Comparison of ENCODE assay signal across 4 cellular contexts in the genomic region with DNA sequence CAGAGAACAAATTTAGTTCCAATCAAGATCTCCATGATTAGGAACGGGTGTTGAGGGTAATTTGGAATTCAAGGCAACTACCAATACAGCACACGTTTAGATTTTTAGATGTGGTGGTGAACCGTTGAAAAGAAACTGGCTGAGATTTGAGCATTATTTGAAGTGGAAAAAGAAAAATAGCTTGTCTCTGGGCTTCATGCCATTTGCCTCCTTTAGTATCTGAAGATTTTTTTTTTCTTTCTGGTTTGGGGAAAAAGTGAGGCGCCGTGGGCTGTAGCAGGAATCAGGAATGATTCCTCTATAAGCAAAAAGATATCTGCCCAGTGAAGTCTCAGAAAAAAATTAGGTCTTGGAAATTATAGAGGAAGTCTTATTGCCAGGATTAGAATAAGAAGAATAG.
"Had no signal": no experiment of that assay in that cellular context is flagged by ENCODE, and none has a peak within 500 bp of the region (broad histone marks: within the 10 kb centered on the region; RNA-seq: fewer than 3 reads in every experiment).

No MANE protein-coding gene starts in this region.

- H3K27ac ChIP-seq: HL-60 had no signal

- ATAC-seq: GM23338 had no signal

- H3K4me2 ChIP-seq: GM23338 had no signal

- H3K4me3 ChIP-seq: GM23338 had no signal

- DNase-seq: H9, HCEC 1CT had no signal

- H2AFZ ChIP-seq: GM23338 had no signal
